In the genomic region with DNA sequence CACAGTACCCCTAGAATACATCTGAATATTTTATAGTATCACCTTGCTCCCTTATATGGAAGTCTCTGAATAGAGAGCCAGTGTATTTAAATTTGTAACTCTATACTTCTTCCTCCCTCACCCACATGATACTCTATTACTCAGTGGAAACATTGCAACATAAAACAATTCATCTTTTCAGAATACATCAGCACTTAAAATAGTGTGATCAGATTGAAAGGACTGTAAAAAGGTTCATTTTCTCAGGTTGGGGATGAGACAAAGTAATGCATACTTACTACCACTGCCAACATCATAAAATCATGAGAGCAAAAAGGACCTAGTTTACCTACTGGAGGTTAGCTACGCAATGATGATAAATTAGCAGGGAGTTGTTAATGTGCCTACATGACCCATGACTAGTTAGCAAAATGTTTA, we compare ENCODE assay signal across 15 cellular contexts. TPM values are rescaled to one million over a fixed set of nuclear protein-coding genes. Genes with fewer than 3 reads are reported as not detected.
DNase-seq lines count a peak whose midpoint lies in the region; ATAC-seq and TF ChIP-seq lines count a peak whose summit lies in the region.
"Had no signal": no experiment of that assay in that cellular context is flagged by ENCODE, and none has a peak within 500 bp of the region (broad histone marks: within the 10 kb centered on the region; RNA-seq: fewer than 3 reads in every experiment).

No MANE protein-coding gene starts in this region.

- H3K27ac ChIP-seq in GM23338 (ENCODE audit: low read depth), result no peak overlapping the region
- H3K27ac ChIP-seq in smooth muscle cell (ENCODE audit: low read depth), result no peak overlapping the region

- H2AFZ ChIP-seq in GM23338 (no peak overlapping the region), smooth muscle cell (ENCODE audit: low read depth) (no peak overlapping the region)

- H3K4me1 ChIP-seq in GM23338 (ENCODE audit: insufficient read depth) (no peaks in the 10 kb centered on the region), smooth muscle cell (ENCODE audit: low read depth) (no peaks in the 10 kb centered on the region)

- no peaks in the 10 kb centered on the region for H3K9me3 Mint-ChIP-seq in GM23338
- peaks cover 4% of the 10 kb centered on the region for H3K9me3 Mint-ChIP-seq in progenitor cell of endocrine pancreas (ENCODE audit: low read depth)
- H3K9me3 Mint-ChIP-seq: CD4-positive, alpha-beta T cell had no signal

- no peak for TF ChIP-seq CTCF in GM23338 (conservative IDR thresholded peaks at IDR 0.05; ENCODE audit: low read depth in 2 of 2)
- no peak for TF ChIP-seq CTCF in progenitor cell of endocrine pancreas (IDR thresholded peaks at IDR 0.05; ENCODE audit: unreplicated experiment)
- TF ChIP-seq CTCF in smooth muscle cell (IDR thresholded peaks at IDR 0.05; ENCODE audit: borderline replicate concordance, insufficient read depth, poor library complexity, severe bottlenecking), result no peak

- ATAC-seq in GM23338 (peak; percentile 35; the same call in 1 of the 3 replicates), esophagus mucosa (peak; percentile 91), HG02763 (IDR thresholded peaks at IDR 0.05; ENCODE audit: unreplicated experiment) (no peak)
- ATAC-seq: activated CD8-positive, alpha-beta T cell treated with anti-CD3 and anti-CD28 coated beads, Interleukin-2, amount 10 ng/mL, durations not matched to agents 7 days and 5 days; natural killer cell had no signal

- no peaks in the 10 kb centered on the region for H4K20me1 ChIP-seq in GM23338 (replicated peaks; ENCODE audit: insufficient read depth)
- no peaks in the 10 kb centered on the region for H4K20me1 ChIP-seq in smooth muscle cell (ENCODE audit: low read depth)

- H3K4me2 ChIP-seq in GM23338, result no peak overlapping the region
- no peak overlapping the region for H3K4me2 ChIP-seq in smooth muscle cell

- peaks cover 7% of the 10 kb centered on the region; the same call in 2 of the 3 replicates for H3K4me1 Mint-ChIP-seq in GM23338
- H3K4me1 Mint-ChIP-seq in progenitor cell of endocrine pancreas (ENCODE audit: low read depth), result peaks cover 23% of the 10 kb centered on the region

- no peaks in the 10 kb centered on the region for H3K9me2 ChIP-seq in GM23338 (ENCODE audit: insufficient read depth)

- H3K27me3 Mint-ChIP-seq in GM23338 (ENCODE audit: insufficient read depth, low read depth, poor library complexity) (peaks cover 2% of the 10 kb centered on the region), progenitor cell of endocrine pancreas (no peaks in the 10 kb centered on the region)
- H3K27me3 Mint-ChIP-seq: CD4-positive, alpha-beta T cell had no signal

- DNase-seq in GM23338 (ENCODE audit: low spot score), result no peak
- peak; percentile 21 for DNase-seq in OCI-M1 (lab: John Stamatoyannopoulos, UW)
- no peak for DNase-seq in progenitor cell of endocrine pancreas (ENCODE audit: low spot score, unreplicated experiment)
- DNase-seq in smooth muscle cell (lab: John Stamatoyannopoulos, UW; ENCODE audit: unreplicated experiment), result no peak
- no peak for DNase-seq in glomerular visceral epithelial cell (ENCODE audit: extremely low spot score)
- no peak for DNase-seq in NCI-H2196 (lab: John Stamatoyannopoulos, UW; ENCODE audit: unreplicated experiment)
- DNase-seq: activated CD8-positive, alpha-beta T cell treated with anti-CD3 and anti-CD28 coated beads, Interleukin-2, amount 10 ng/mL, durations not matched to agents 7 days and 5 days; activated naive CD4-positive, alpha-beta T cell treated with Interleukin-2 at 50 U/mL for 16 hours; CD4-positive, alpha-beta T cell; natural killer cell; NCI-H345; T-helper 9 cell had no signal

- H3K36me3 ChIP-seq in GM23338 (ENCODE audit: insufficient read depth) (no peaks in the 10 kb centered on the region), smooth muscle cell (ENCODE audit: low read depth) (no peaks in the 10 kb centered on the region)

- H3K27me3 ChIP-seq in GM23338 (ENCODE audit: insufficient read depth) (no peaks in the 10 kb centered on the region), smooth muscle cell (ENCODE audit: low read depth) (no peaks in the 10 kb centered on the region)

- 100% methylated on average over 1 of the region's 1 CpG for WGBS in smooth muscle cell (ENCODE audit: low lambda C conversion rate)

- H3K4me3 ChIP-seq in GM23338, result no peak overlapping the region
- H3K4me3 ChIP-seq in smooth muscle cell, result no peak overlapping the region
- H3K4me3 ChIP-seq: skin epidermis had no signal

- H3F3A ChIP-seq in GM23338 (replicated peaks; ENCODE audit: low read depth), result no peaks in the 10 kb centered on the region
- peaks cover 5% of the 10 kb centered on the region for H3F3A ChIP-seq in smooth muscle cell (ENCODE audit: low read depth)

- H3K4me3 Mint-ChIP-seq in GM23338, result no peak overlapping the region
- no peak overlapping the region for H3K4me3 Mint-ChIP-seq in progenitor cell of endocrine pancreas (ENCODE audit: low read depth)
- H3K4me3 Mint-ChIP-seq: activated CD8-positive, alpha-beta T cell treated with anti-CD3 and anti-CD28 coated beads, Interleukin-2, amount 10 ng/mL, durations not matched to agents 7 days and 5 days; CD4-positive, alpha-beta T cell; natural killer cell had no signal

- no peak overlapping the region for H3K9ac ChIP-seq in smooth muscle cell (ENCODE audit: low read depth)

- no peaks in the 10 kb centered on the region for H3K9me3 ChIP-seq in smooth muscle cell (replicated peaks; ENCODE audit: low read depth)

- H3K79me2 ChIP-seq in GM23338 (replicated peaks; ENCODE audit: insufficient read depth) (no peaks in the 10 kb centered on the region), smooth muscle cell (ENCODE audit: low read depth) (no peaks in the 10 kb centered on the region)

- H3K27ac Mint-ChIP-seq in GM23338, result no peak overlapping the region
- H3K27ac Mint-ChIP-seq in progenitor cell of endocrine pancreas, result peak overlapping the region; percentile 56
- H3K27ac Mint-ChIP-seq: activated CD8-positive, alpha-beta T cell treated with anti-CD3 and anti-CD28 coated beads, Interleukin-2, amount 10 ng/mL, durations not matched to agents 7 days and 5 days; CD4-positive, alpha-beta T cell; natural killer cell had no signal

- H3K36me3 Mint-ChIP-seq in GM23338 (ENCODE audit: low read depth) (no peaks in the 10 kb centered on the region), progenitor cell of endocrine pancreas (ENCODE audit: insufficient read depth) (peaks cover 3% of the 10 kb centered on the region)
- H3K36me3 Mint-ChIP-seq: natural killer cell had no signal

TF ChIP-seq in GM23338, 12 proteins besides CTCF, POLR2A, EP300 and RAD21 (continues in another document):
- no peak for TF ChIP-seq JUNB (IDR thresholded peaks at IDR 0.05; ENCODE audit: unreplicated experiment)
- no peak for TF ChIP-seq POLR2AphosphoS5 (IDR thresholded peaks at IDR 0.05; ENCODE audit: low read depth)
- TF ChIP-seq, protein P1, sequence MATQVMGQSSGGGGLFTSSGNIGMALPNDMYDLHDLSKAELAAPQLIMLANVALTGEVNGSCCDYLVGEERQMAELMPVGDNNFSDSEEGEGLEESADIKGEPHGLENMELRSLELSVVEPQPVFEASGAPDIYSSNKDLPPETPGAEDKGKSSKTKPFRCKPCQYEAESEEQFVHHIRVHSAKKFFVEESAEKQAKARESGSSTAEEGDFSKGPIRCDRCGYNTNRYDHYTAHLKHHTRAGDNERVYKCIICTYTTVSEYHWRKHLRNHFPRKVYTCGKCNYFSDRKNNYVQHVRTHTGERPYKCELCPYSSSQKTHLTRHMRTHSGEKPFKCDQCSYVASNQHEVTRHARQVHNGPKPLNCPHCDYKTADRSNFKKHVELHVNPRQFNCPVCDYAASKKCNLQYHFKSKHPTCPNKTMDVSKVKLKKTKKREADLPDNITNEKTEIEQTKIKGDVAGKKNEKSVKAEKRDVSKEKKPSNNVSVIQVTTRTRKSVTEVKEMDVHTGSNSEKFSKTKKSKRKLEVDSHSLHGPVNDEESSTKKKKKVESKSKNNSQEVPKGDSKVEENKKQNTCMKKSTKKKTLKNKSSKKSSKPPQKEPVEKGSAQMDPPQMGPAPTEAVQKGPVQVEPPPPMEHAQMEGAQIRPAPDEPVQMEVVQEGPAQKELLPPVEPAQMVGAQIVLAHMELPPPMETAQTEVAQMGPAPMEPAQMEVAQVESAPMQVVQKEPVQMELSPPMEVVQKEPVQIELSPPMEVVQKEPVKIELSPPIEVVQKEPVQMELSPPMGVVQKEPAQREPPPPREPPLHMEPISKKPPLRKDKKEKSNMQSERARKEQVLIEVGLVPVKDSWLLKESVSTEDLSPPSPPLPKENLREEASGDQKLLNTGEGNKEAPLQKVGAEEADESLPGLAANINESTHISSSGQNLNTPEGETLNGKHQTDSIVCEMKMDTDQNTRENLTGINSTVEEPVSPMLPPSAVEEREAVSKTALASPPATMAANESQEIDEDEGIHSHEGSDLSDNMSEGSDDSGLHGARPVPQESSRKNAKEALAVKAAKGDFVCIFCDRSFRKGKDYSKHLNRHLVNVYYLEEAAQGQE (IDR thresholded peaks at IDR 0.05; ENCODE audit: unreplicated experiment), result no peak

RNA-seq across cellular contexts. Expression of gene THRB, which starts 13.8 kb away (rescaled TPM):
- 3.2 and 8.0 TPM in 2 replicates for total RNA-seq in GM23338 (2014; rRNA removed; shearing (Covaris generic))
- polyA plus RNA-seq in GM23338 (2016; fragmentation: Nextera tagmentation; extraction: Ambion mirVana) (1.3 and 1.7 TPM in 2 replicates), smooth muscle cell (5.6 and 11.2 TPM in 2 replicates)
- total RNA-seq in esophagus mucosa (4.7 TPM), progenitor cell of endocrine pancreas (19.7 and 28.4 TPM in 2 replicates), smooth muscle cell (14.3 and 43.8 TPM in 2 replicates)
- total RNA-seq: activated CD8-positive, alpha-beta T cell treated with anti-CD3 and anti-CD28 coated beads, Interleukin-2, amount 10 ng/mL, durations not matched to agents 7 days and 5 days; CD4-positive, alpha-beta T cell had no signal
